Comparison of ENCODE assay signal across 9 cellular contexts in the genomic region with DNA sequence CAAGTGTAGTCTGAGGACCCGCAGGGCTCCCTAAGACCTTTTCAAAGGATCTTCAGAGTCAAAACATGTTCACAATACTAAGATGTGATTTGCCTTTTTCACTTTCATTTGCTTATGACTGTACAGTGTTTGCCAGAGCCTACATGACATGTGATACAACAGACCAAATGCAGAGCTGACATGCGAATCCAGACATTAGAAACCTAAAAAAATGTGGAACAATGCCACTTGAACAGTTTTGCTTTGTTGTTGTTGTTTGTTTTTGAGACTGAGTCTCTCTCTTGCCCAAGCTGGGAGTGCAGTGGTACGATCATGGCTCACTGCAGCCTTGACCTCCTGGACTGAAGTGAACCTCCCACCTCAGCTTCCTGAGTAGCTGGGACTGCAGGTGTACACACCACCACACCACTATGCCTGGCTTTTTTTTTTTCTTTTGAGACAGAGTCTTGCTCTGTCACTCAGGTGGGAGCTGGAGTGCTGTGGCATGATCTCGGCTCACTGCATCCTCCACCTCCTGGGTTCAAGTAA. TPM values are rescaled to one million over a fixed set of nuclear protein-coding genes. Genes with fewer than 3 reads are reported as not detected.
A peak's percentile ranks its signal among the peaks of the same experiment; 100 is the strongest.
DNase-seq lines count a peak whose midpoint lies in the region; ATAC-seq and TF ChIP-seq lines count a peak whose summit lies in the region.
"Had no signal": no experiment of that assay in that cellular context is flagged by ENCODE, and none has a peak within 500 bp of the region (broad histone marks: within the 10 kb centered on the region; RNA-seq: fewer than 3 reads in every experiment).

No MANE protein-coding gene starts in this region.

- no peaks in the 10 kb centered on the region for H3K27me3 Mint-ChIP-seq in activated naive CD8-positive, alpha-beta T cell treated with anti-CD3 and anti-CD28 coated beads for 36 hours

- peak; percentile 59 for DNase-seq in GM13976 (ENCODE audit: low spot score)
- DNase-seq in activated naive CD8-positive, alpha-beta T cell treated with anti-CD3 and anti-CD28 coated beads for 36 hours = no peak
- no peak for DNase-seq in mucosa of gallbladder (ENCODE audit: low spot score)
- DNase-seq in epidermal melanocyte (ENCODE audit: insufficient read length, low spot score) = no peak
- DNase-seq in NCI-H2171 (lab: John Stamatoyannopoulos, UW) = no peak
- no peak for DNase-seq in islet precursor cell
- DNase-seq: NCI-H1092 treated with DMSO at 0.1 percent for 48 hours had no signal

- no peak overlapping the region for H3K4me3 Mint-ChIP-seq in activated naive CD8-positive, alpha-beta T cell treated with anti-CD3 and anti-CD28 coated beads for 36 hours

- peaks cover 23% of the 10 kb centered on the region for H3K36me3 Mint-ChIP-seq in activated naive CD8-positive, alpha-beta T cell treated with anti-CD3 and anti-CD28 coated beads for 36 hours

- H3K9me3 Mint-ChIP-seq in activated naive CD8-positive, alpha-beta T cell treated with anti-CD3 and anti-CD28 coated beads for 36 hours = no peaks in the 10 kb centered on the region

- in situ Hi-C loops in GM13976 (cut with MboI; ENCODE audit: low sequenced_read_pairs, unreplicated experiment) = no loop called here

- H3K4me1 Mint-ChIP-seq in activated naive CD8-positive, alpha-beta T cell treated with anti-CD3 and anti-CD28 coated beads for 36 hours = peaks cover 64% of the 10 kb centered on the region

- no peak for TF ChIP-seq CTCF in GM13976 (IDR thresholded peaks at IDR 0.05; ENCODE audit: borderline replicate concordance, control extremely low read depth, extremely low read depth, insufficient read depth, missing control alignments)

- peak overlapping the region; percentile 28 for H3K27ac Mint-ChIP-seq in activated naive CD8-positive, alpha-beta T cell treated with anti-CD3 and anti-CD28 coated beads for 36 hours

- peak; percentile 16 for ATAC-seq in GM19468 (IDR thresholded peaks at IDR 0.05; ENCODE audit: extremely low read depth, unreplicated experiment)
- ATAC-seq in HG03175 (IDR thresholded peaks at IDR 0.05; ENCODE audit: unreplicated experiment) = peak; percentile 51

RNA-seq across cellular contexts. Expression of a gene that starts 5.3 kb away (rescaled TPM):
- total RNA-seq in activated naive CD8-positive, alpha-beta T cell treated with anti-CD3 and anti-CD28 coated beads for 36 hours = 10 to 100 TPM; 53.8 to 54.3 TPM
- total RNA-seq in mucosa of gallbladder = 53.1 TPM
